Comparison of ENCODE assay signal across 21 cellular contexts in the genomic region with DNA sequence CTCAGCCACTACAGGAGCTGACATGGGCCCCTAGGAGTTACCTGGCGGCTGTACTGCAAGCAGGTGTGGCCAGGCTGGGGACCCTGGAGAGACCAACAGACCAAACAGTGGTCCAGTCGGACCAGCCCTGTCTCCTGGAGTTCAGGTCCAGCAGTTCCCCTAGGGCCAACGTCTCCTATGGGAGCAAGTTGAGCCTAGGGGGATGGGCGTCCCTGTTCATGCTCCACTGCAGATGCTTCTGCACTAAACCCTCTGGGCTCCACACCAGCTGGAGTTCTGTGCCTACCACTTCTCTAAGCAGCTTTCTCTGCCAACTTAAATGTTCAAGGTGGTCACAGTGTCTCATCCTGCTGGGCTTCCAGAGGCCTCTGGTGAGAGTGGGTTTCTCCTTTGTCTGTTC. TPM values are rescaled to one million over a fixed set of nuclear protein-coding genes. Genes with fewer than 3 reads are reported as not detected.
A peak's percentile ranks its signal among the peaks of the same experiment; 100 is the strongest.
DNase-seq lines count a peak whose midpoint lies in the region; TF ChIP-seq lines count a peak whose summit lies in the region.
"Had no signal": no experiment of that assay in that cellular context is flagged by ENCODE, and none has a peak within 500 bp of the region (broad histone marks: within the 10 kb centered on the region; RNA-seq: fewer than 3 reads in every experiment).

No MANE protein-coding gene starts in this region.

- peaks cover 0 to 11% (median 5%) of the 10 kb centered on the region in 11 experiments; a peak in 11 of 22 replicates for H3K9me3 ChIP-seq in BLaER1 treated with 17β-estradiol and CSF1 and Interleukin-3, amounts not matched to agents 10 nM and 100 nM (replicated peaks in 1 of 11)
- no peaks in the 10 kb centered on the region for H3K9me3 ChIP-seq in left ventricle myocardium inferior (replicated peaks)
- H3K9me3 ChIP-seq: Peyer's patch had no signal

- no peak overlapping the region for H3K9ac ChIP-seq in BLaER1 treated with 17β-estradiol and CSF1 and Interleukin-3, amounts not matched to agents 10 nM and 100 nM

- H3K4me2 ChIP-seq in BLaER1 treated with 17β-estradiol and CSF1 and Interleukin-3, amounts not matched to agents 10 nM and 100 nM, result peak overlapping the region in 8 of 11 experiments; percentile 23 to 62 (median 49); a peak in 15 of 22 replicates

- TF ChIP-seq CTCF in left ventricle myocardium inferior (IDR thresholded peaks at IDR 0.05; ENCODE audit: borderline replicate concordance), result no peak

- H3K4me3 ChIP-seq in BLaER1 treated with 17β-estradiol and CSF1 and Interleukin-3, amounts not matched to agents 10 nM and 100 nM, result no peak overlapping the region
- no peak overlapping the region for H3K4me3 ChIP-seq in left ventricle myocardium inferior
- H3K4me3 ChIP-seq: Peyer's patch had no signal

- intact Hi-C loops in left ventricle myocardium inferior (cut with micrococcal nuclease), result no loop called here

- H3K4me1 ChIP-seq in BLaER1 treated with 17β-estradiol and CSF1 and Interleukin-3, amounts not matched to agents 10 nM and 100 nM, result peaks cover 0 to 12% (median 9%) of the 10 kb centered on the region in 10 experiments; a peak in 14 of 20 replicates
- H3K4me1 ChIP-seq in left ventricle myocardium inferior, result no peaks in the 10 kb centered on the region
- H3K4me1 ChIP-seq: Peyer's patch had no signal

- no peak overlapping the region for H3K27ac ChIP-seq in BLaER1 treated with 17β-estradiol and CSF1 and Interleukin-3, amounts not matched to agents 10 nM and 100 nM
- no peak overlapping the region for H3K27ac ChIP-seq in left ventricle myocardium inferior (replicated peaks)
- H3K27ac ChIP-seq: 22Rv1, Peyer's patch had no signal

- peaks cover 0 to 4% (median 0%) of the 10 kb centered on the region in 11 experiments; a peak in 2 of 22 replicates for H3K36me3 ChIP-seq in BLaER1 treated with 17β-estradiol and CSF1 and Interleukin-3, amounts not matched to agents 10 nM and 100 nM
- no peaks in the 10 kb centered on the region for H3K36me3 ChIP-seq in left ventricle myocardium inferior
- H3K36me3 ChIP-seq: Peyer's patch had no signal

- peaks cover 0 to 6% (median 0%) of the 10 kb centered on the region in 11 experiments; a peak in 1 of 22 replicates for H4K20me1 ChIP-seq in BLaER1 treated with 17β-estradiol and CSF1 and Interleukin-3, amounts not matched to agents 10 nM and 100 nM

- H3K27me3 ChIP-seq in BLaER1 treated with 17β-estradiol and CSF1 and Interleukin-3, amounts not matched to agents 10 nM and 100 nM, result no peaks in the 10 kb centered on the region
- no peaks in the 10 kb centered on the region for H3K27me3 ChIP-seq in left ventricle myocardium inferior (ENCODE audit: low read depth)
- H3K27me3 ChIP-seq: Peyer's patch had no signal

- peak; percentile 47 for DNase-seq in DMS 273 (lab: John Stamatoyannopoulos, UW; ENCODE audit: unreplicated experiment)
- DNase-seq in DMS 273 treated with DMSO at 0.1 percent for 48 hours (lab: John Stamatoyannopoulos, UW), result no peak
- DNase-seq in NCI-H345 (lab: John Stamatoyannopoulos, UW), result peak; percentile 40
- DNase-seq in left kidney (ENCODE audit: low read depth, low spot score), result peak; percentile 26
- no peak for DNase-seq in midbrain (lab: John Stamatoyannopoulos, UW)
- no peak for DNase-seq in NCI-H2227 (lab: John Stamatoyannopoulos, UW; ENCODE audit: unreplicated experiment)
- DNase-seq in left ventricle myocardium inferior, result no peak
- DNase-seq: AML-193; CD4-positive, CD25-positive, alpha-beta regulatory T cell; COR-L47; DMS153; GDM1; HCEC 1CT; NCI-H1092 treated with DMSO at 0.1 percent for 48 hours; NCI-H187; NK-92 treated with Interleukin-12 subunit alpha and Interleukin-12 subunit beta, amount 100 ng/mL, for 24 hours; Peyer's patch; SW 1271 had no signal

RNA-seq across cellular contexts. Expression of a gene that starts 20.6 kb away (rescaled TPM):
- total RNA-seq in left ventricle myocardium inferior, result 6.4 TPM
- total RNA-seq: CD4-positive, CD25-positive, alpha-beta regulatory T cell; Daoy had no signal

RNA-seq across cellular contexts. Expression of a gene that starts 37.5 kb away (rescaled TPM):
- 17.5 TPM for total RNA-seq in left ventricle myocardium inferior
- total RNA-seq: CD4-positive, CD25-positive, alpha-beta regulatory T cell; Daoy had no signal

RNA-seq across cellular contexts. Expression of a gene that starts 40.5 kb away (rescaled TPM):
- total RNA-seq in left ventricle myocardium inferior, result 19.2 TPM
- total RNA-seq: Daoy had no signal

Comparison
In these comparisons a context has a peak if more than half of its experiments do, and no peak if none do; other contexts are left out.
1. DNase-seq: peak in DMS 273 (single experiment), NCI-H345 (single experiment) and left kidney (single experiment); none in DMS 273 treated with DMSO at 0.1 percent for 48 hours (single experiment), midbrain (single experiment), NCI-H2227 (single experiment) and left ventricle myocardium inferior (single experiment).